21 cellular contexts compared by ENCODE assay signal in the genomic region with DNA sequence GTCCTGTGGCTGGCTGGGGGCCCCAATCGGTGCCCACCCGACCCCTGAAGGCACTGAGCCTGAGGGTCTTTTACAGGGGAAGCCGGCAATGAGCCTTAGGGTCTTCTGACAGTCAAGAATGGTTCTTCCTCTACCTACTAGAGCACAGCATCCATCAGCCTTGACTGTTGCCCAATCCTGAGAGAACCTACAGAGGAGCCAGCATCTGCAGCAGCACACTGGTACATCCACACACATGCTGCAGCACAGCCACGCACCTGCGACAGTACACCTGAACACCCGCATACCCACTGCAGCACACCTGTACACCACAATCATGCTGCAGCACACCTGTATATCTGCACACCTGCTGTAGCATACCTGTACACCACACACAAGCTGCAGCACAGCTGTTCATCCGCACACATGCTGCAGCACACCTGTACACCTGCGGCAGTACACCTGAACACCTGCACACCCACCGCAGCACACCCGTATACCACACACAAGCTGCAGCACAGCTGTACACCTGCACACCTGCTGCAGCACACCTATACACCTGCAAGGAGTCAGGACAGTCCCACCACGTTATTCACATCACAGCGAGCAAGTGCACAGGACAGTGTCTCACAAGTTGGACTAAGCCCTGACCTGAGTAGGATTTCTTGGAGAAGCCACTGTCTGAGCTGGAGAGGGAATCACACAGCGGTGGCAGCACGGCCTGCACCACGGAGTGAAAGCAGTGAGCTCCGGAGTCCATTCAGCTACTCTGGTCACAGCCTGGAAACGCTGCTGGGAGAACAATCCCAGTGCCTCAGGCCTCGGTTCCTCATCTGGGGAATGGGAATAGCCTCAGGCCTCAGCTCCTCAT. TPM values are rescaled to one million over a fixed set of nuclear protein-coding genes. Genes with fewer than 3 reads are reported as not detected.
DNase-seq lines count a peak whose midpoint lies in the region; ATAC-seq and TF ChIP-seq lines count a peak whose summit lies in the region.
"Had no signal": no experiment of that assay in that cellular context is flagged by ENCODE, and none has a peak within 500 bp of the region (broad histone marks: within the 10 kb centered on the region; RNA-seq: fewer than 3 reads in every experiment).

No MANE protein-coding gene starts in this region.

- H3K9me3 Mint-ChIP-seq in activated naive CD4-positive, alpha-beta T cell treated with anti-CD3 and anti-CD28 coated beads, Interleukin-2, amount 10 ng/mL, durations not matched to agents 7 days and 5 days = no peaks in the 10 kb centered on the region
- H3K9me3 Mint-ChIP-seq in activated naive CD4-positive, alpha-beta T cell treated with anti-CD3 and anti-CD28 coated beads, Interleukin-2, amount 50 U/mL, for 72 hours = no peaks in the 10 kb centered on the region
- no peaks in the 10 kb centered on the region for H3K9me3 Mint-ChIP-seq in activated CD4-positive, alpha-beta memory T cell treated with anti-CD3 and anti-CD28 coated beads for 36 hours
- no peaks in the 10 kb centered on the region for H3K9me3 Mint-ChIP-seq in type B pancreatic cell
- H3K9me3 Mint-ChIP-seq in activated T-helper 1 cell treated with anti-CD3 and anti-CD28 coated beads, Interleukin-12 subunit alpha, Interleukin-12 subunit beta, Interleukin-2, Interleukin-4 antibody, amounts not matched to agents 30 ng/mL and 10 ng/mL and 1 ng/mL, durations not matched to agents 14 hours and 24 hours and 36 hours = no peaks in the 10 kb centered on the region
- H3K9me3 Mint-ChIP-seq: activated CD4-positive, alpha-beta T cell treated with anti-CD3 and anti-CD28 coated beads, Interleukin-2, amount 10 ng/mL, durations not matched to agents 24 days and 14 days; immature natural killer cell; natural killer cell treated with Interleukin-12 subunit alpha and Interleukin-12 subunit beta and Interleukin-15 and Interleukin-18, amount 100 ng/mL, for 72 hours had no signal

- H3K4me1 Mint-ChIP-seq in activated naive CD4-positive, alpha-beta T cell treated with anti-CD3 and anti-CD28 coated beads, Interleukin-2, amount 10 ng/mL, durations not matched to agents 7 days and 5 days = peaks cover 7% of the 10 kb centered on the region
- no peaks in the 10 kb centered on the region for H3K4me1 Mint-ChIP-seq in activated CD4-positive, alpha-beta memory T cell treated with anti-CD3 and anti-CD28 coated beads for 36 hours (ENCODE audit: low read depth)
- H3K4me1 Mint-ChIP-seq in type B pancreatic cell (ENCODE audit: unreplicated experiment) = no peaks in the 10 kb centered on the region
- no peaks in the 10 kb centered on the region for H3K4me1 Mint-ChIP-seq in activated T-helper 1 cell treated with anti-CD3 and anti-CD28 coated beads, Interleukin-12 subunit alpha, Interleukin-12 subunit beta, Interleukin-2, Interleukin-4 antibody, amounts not matched to agents 30 ng/mL and 10 ng/mL and 1 ng/mL, durations not matched to agents 14 hours and 24 hours and 36 hours (ENCODE audit: low read depth)
- H3K4me1 Mint-ChIP-seq: brain, immature natural killer cell had no signal

- CTCF ChIA-PET in activated naive CD4-positive, alpha-beta T cell treated with anti-CD3 and anti-CD28 coated beads, Interleukin-2, amount 10 ng/mL, durations not matched to agents 7 days and 5 days (lab: Charles Lee) = no interaction called here
- CTCF ChIA-PET in activated CD4-positive, alpha-beta memory T cell treated with anti-CD3 and anti-CD28 coated beads for 36 hours (lab: Charles Lee) = no interaction called here

- intact Hi-C loops in activated CD4-positive, alpha-beta memory T cell treated with anti-CD3 and anti-CD28 coated beads for 36 hours (cut with micrococcal nuclease) = no loop called here
- intact Hi-C loops in activated T-helper 1 cell treated with anti-CD3 and anti-CD28 coated beads, Interleukin-12 subunit alpha, Interleukin-12 subunit beta, Interleukin-2, Interleukin-4 antibody, amounts not matched to agents 30 ng/mL and 10 ng/mL and 1 ng/mL, durations not matched to agents 14 hours and 24 hours and 36 hours (cut with micrococcal nuclease) = no loop called here

- no peak overlapping the region for H3K27ac Mint-ChIP-seq in activated naive CD4-positive, alpha-beta T cell treated with anti-CD3 and anti-CD28 coated beads, Interleukin-2, amount 10 ng/mL, durations not matched to agents 7 days and 5 days
- H3K27ac Mint-ChIP-seq in activated naive CD4-positive, alpha-beta T cell treated with anti-CD3 and anti-CD28 coated beads, Interleukin-2, amount 50 U/mL, for 72 hours = no peak overlapping the region
- H3K27ac Mint-ChIP-seq in activated CD4-positive, alpha-beta memory T cell treated with anti-CD3 and anti-CD28 coated beads for 36 hours = no peak overlapping the region
- H3K27ac Mint-ChIP-seq in type B pancreatic cell = no peak overlapping the region
- H3K27ac Mint-ChIP-seq in activated T-helper 1 cell treated with anti-CD3 and anti-CD28 coated beads, Interleukin-12 subunit alpha, Interleukin-12 subunit beta, Interleukin-2, Interleukin-4 antibody, amounts not matched to agents 30 ng/mL and 10 ng/mL and 1 ng/mL, durations not matched to agents 14 hours and 24 hours and 36 hours = no peak overlapping the region
- H3K27ac Mint-ChIP-seq: activated CD4-positive, alpha-beta T cell treated with anti-CD3 and anti-CD28 coated beads, Interleukin-2, amount 10 ng/mL, durations not matched to agents 24 days and 14 days; brain; immature natural killer cell; natural killer cell treated with Interleukin-12 subunit alpha and Interleukin-12 subunit beta and Interleukin-15 and Interleukin-18, amount 100 ng/mL, for 72 hours had no signal

- no peaks in the 10 kb centered on the region for H3K36me3 Mint-ChIP-seq in activated naive CD4-positive, alpha-beta T cell treated with anti-CD3 and anti-CD28 coated beads, Interleukin-2, amount 10 ng/mL, durations not matched to agents 7 days and 5 days
- no peaks in the 10 kb centered on the region for H3K36me3 Mint-ChIP-seq in activated naive CD4-positive, alpha-beta T cell treated with anti-CD3 and anti-CD28 coated beads, Interleukin-2, amount 50 U/mL, for 72 hours
- H3K36me3 Mint-ChIP-seq in activated CD4-positive, alpha-beta memory T cell treated with anti-CD3 and anti-CD28 coated beads for 36 hours = no peaks in the 10 kb centered on the region
- H3K36me3 Mint-ChIP-seq in type B pancreatic cell = no peaks in the 10 kb centered on the region
- no peaks in the 10 kb centered on the region for H3K36me3 Mint-ChIP-seq in activated T-helper 1 cell treated with anti-CD3 and anti-CD28 coated beads, Interleukin-12 subunit alpha, Interleukin-12 subunit beta, Interleukin-2, Interleukin-4 antibody, amounts not matched to agents 30 ng/mL and 10 ng/mL and 1 ng/mL, durations not matched to agents 14 hours and 24 hours and 36 hours (ENCODE audit: low read depth)
- H3K36me3 Mint-ChIP-seq: brain; immature natural killer cell; natural killer cell treated with Interleukin-12 subunit alpha and Interleukin-12 subunit beta and Interleukin-15 and Interleukin-18, amount 100 ng/mL, for 72 hours had no signal

- DNase-seq in activated naive CD4-positive, alpha-beta T cell treated with anti-CD3 and anti-CD28 coated beads, Interleukin-2, amount 10 ng/mL, durations not matched to agents 7 days and 5 days = peak; percentile 14
- DNase-seq in activated naive CD4-positive, alpha-beta T cell treated with anti-CD3 and anti-CD28 coated beads, Interleukin-2, amount 50 U/mL, for 72 hours (ENCODE audit: low spot score in 2 of 2) = no peak
- DNase-seq in activated CD4-positive, alpha-beta memory T cell treated with anti-CD3 and anti-CD28 coated beads for 36 hours = peak; percentile 3
- DNase-seq in mesenteric fat pad (ENCODE audit: low spot score) (peak; percentile 80), type B pancreatic cell (ENCODE audit: extremely low spot score, unreplicated experiment) (peak; percentile 51), D341Med (ENCODE audit: low spot score) (no peak)
- no peak for DNase-seq in activated T-helper 1 cell treated with anti-CD3 and anti-CD28 coated beads, Interleukin-12 subunit alpha, Interleukin-12 subunit beta, Interleukin-2, Interleukin-4 antibody, amounts not matched to agents 30 ng/mL and 10 ng/mL and 1 ng/mL, durations not matched to agents 14 hours and 24 hours and 36 hours (ENCODE audit: low spot score)
- DNase-seq in activated CD4-positive, alpha-beta T cell treated with anti-CD3 and anti-CD28 coated beads for 1 hour = no peak
- DNase-seq: activated CD4-positive, alpha-beta T cell treated with anti-CD3 and anti-CD28 coated beads, Interleukin-2, amount 10 ng/mL, durations not matched to agents 24 days and 14 days; activated gamma-delta T cell treated with Interleukin-2 at 50 U/mL for 16 hours; gastrocnemius medialis; GF-D8; GM23248; hippocampal formation; immature natural killer cell; KBM-7; NCI-H1436; PC-9 had no signal

- no peak for ATAC-seq in activated naive CD4-positive, alpha-beta T cell treated with anti-CD3 and anti-CD28 coated beads, Interleukin-2, amount 50 U/mL, for 72 hours
- ATAC-seq: gastrocnemius medialis had no signal

- no peak overlapping the region for H3K4me3 Mint-ChIP-seq in activated naive CD4-positive, alpha-beta T cell treated with anti-CD3 and anti-CD28 coated beads, Interleukin-2, amount 10 ng/mL, durations not matched to agents 7 days and 5 days
- H3K4me3 Mint-ChIP-seq in activated CD4-positive, alpha-beta memory T cell treated with anti-CD3 and anti-CD28 coated beads for 36 hours = no peak overlapping the region
- H3K4me3 Mint-ChIP-seq in type B pancreatic cell = no peak overlapping the region
- no peak overlapping the region for H3K4me3 Mint-ChIP-seq in activated T-helper 1 cell treated with anti-CD3 and anti-CD28 coated beads, Interleukin-12 subunit alpha, Interleukin-12 subunit beta, Interleukin-2, Interleukin-4 antibody, amounts not matched to agents 30 ng/mL and 10 ng/mL and 1 ng/mL, durations not matched to agents 14 hours and 24 hours and 36 hours
- H3K4me3 Mint-ChIP-seq: activated CD4-positive, alpha-beta T cell treated with anti-CD3 and anti-CD28 coated beads, Interleukin-2, amount 10 ng/mL, durations not matched to agents 24 days and 14 days; brain; immature natural killer cell; natural killer cell treated with Interleukin-12 subunit alpha and Interleukin-12 subunit beta and Interleukin-15 and Interleukin-18, amount 100 ng/mL, for 72 hours had no signal

- peaks cover 3% of the 10 kb centered on the region for H3K27me3 Mint-ChIP-seq in activated naive CD4-positive, alpha-beta T cell treated with anti-CD3 and anti-CD28 coated beads, Interleukin-2, amount 10 ng/mL, durations not matched to agents 7 days and 5 days
- H3K27me3 Mint-ChIP-seq in activated CD4-positive, alpha-beta memory T cell treated with anti-CD3 and anti-CD28 coated beads for 36 hours = no peaks in the 10 kb centered on the region
- no peaks in the 10 kb centered on the region for H3K27me3 Mint-ChIP-seq in type B pancreatic cell
- H3K27me3 Mint-ChIP-seq in activated T-helper 1 cell treated with anti-CD3 and anti-CD28 coated beads, Interleukin-12 subunit alpha, Interleukin-12 subunit beta, Interleukin-2, Interleukin-4 antibody, amounts not matched to agents 30 ng/mL and 10 ng/mL and 1 ng/mL, durations not matched to agents 14 hours and 24 hours and 36 hours (ENCODE audit: insufficient read depth) = peaks cover 5% of the 10 kb centered on the region
- H3K27me3 Mint-ChIP-seq: activated CD4-positive, alpha-beta T cell treated with anti-CD3 and anti-CD28 coated beads, Interleukin-2, amount 10 ng/mL, durations not matched to agents 24 days and 14 days had no signal

- no peak for TF ChIP-seq CTCF in type B pancreatic cell (conservative IDR thresholded peaks at IDR 0.05)

- POLR2A ChIA-PET in activated CD4-positive, alpha-beta memory T cell treated with anti-CD3 and anti-CD28 coated beads for 36 hours (lab: Charles Lee) = no interaction called here

RNA-seq across cellular contexts. Expression of a gene that starts 56.4 kb away (rescaled TPM):
- 1 to 10 TPM in 1 of 2 donors, under 1 TPM in 1; 0.55 to 1.8 TPM for total RNA-seq in activated naive CD4-positive, alpha-beta T cell treated with anti-CD3 and anti-CD28 coated beads, Interleukin-2, amount 50 U/mL, for 72 hours
- under 1 TPM; 0.55 to 0.56 TPM for total RNA-seq in activated CD4-positive, alpha-beta memory T cell treated with anti-CD3 and anti-CD28 coated beads for 36 hours
- total RNA-seq in mesenteric fat pad = 4.6 TPM
- 0.12 and 0.31 TPM in 2 replicates for total RNA-seq in type B pancreatic cell (ENCODE audit: low replicate concordance)
- 0.70 and 1.3 TPM in 2 replicates for total RNA-seq in activated T-helper 1 cell treated with anti-CD3 and anti-CD28 coated beads, Interleukin-12 subunit alpha, Interleukin-12 subunit beta, Interleukin-2, Interleukin-4 antibody, amounts not matched to agents 30 ng/mL and 10 ng/mL and 1 ng/mL, durations not matched to agents 14 hours and 24 hours and 36 hours
- total RNA-seq: GM23248, PC-9, SK-MEL-5 had no signal

Comparison
In these comparisons a context has a peak if more than half of its experiments do, and no peak if none do; other contexts are left out.
1. DNase-seq: peak in activated naive CD4-positive, alpha-beta T cell treated with anti-CD3 and anti-CD28 coated beads, Interleukin-2, amount 10 ng/mL, durations not matched to agents 7 days and 5 days (single experiment), activated CD4-positive, alpha-beta memory T cell treated with anti-CD3 and anti-CD28 coated beads for 36 hours (single experiment), mesenteric fat pad (single experiment) and type B pancreatic cell (single experiment); none in activated naive CD4-positive, alpha-beta T cell treated with anti-CD3 and anti-CD28 coated beads, Interleukin-2, amount 50 U/mL, for 72 hours (0 of 2), activated T-helper 1 cell treated with anti-CD3 and anti-CD28 coated beads, Interleukin-12 subunit alpha, Interleukin-12 subunit beta, Interleukin-2, Interleukin-4 antibody, amounts not matched to agents 30 ng/mL and 10 ng/mL and 1 ng/mL, durations not matched to agents 14 hours and 24 hours and 36 hours (single experiment), D341Med (single experiment) and activated CD4-positive, alpha-beta T cell treated with anti-CD3 and anti-CD28 coated beads for 1 hour (single experiment).